Comparison of ENCODE assay signal across 1 cellular context in genomic region chr1:91764471-91765115, GRCh38.
TF ChIP-seq lines count a peak whose summit lies in the region.

No MANE protein-coding gene starts in this region.

TF ChIP-seq in GM23338, 12 proteins besides CTCF, POLR2A, EP300 and RAD21 (continued from another document):
- TF ChIP-seq ZNF462 (CRISPR knock-in tag; IDR thresholded peaks at IDR 0.05): no peak
